17 cellular contexts compared by ENCODE assay signal in genomic region chr2:225124311-225124832, GRCh38.
"Had no signal": no experiment of that assay in that cellular context is flagged by ENCODE, and none has a peak within 500 bp of the region (broad histone marks: within the 10 kb centered on the region; RNA-seq: fewer than 3 reads in every experiment).

No MANE protein-coding gene starts in this region.

- ATAC-seq: activated T-helper 17 cell treated with anti-CD3 and anti-CD28 coated beads, Interleukin-2, amount 50 U/mL, for 72 hours; left cardiac atrium; lower lobe of right lung had no signal

- H3K27ac ChIP-seq: colonic mucosa, lower lobe of right lung, neural progenitor cell, parathyroid adenoma, stomach, thoracic aorta had no signal

- H3K9me3 ChIP-seq: colonic mucosa, lower lobe of right lung, stomach, thoracic aorta had no signal

- H3K36me3 ChIP-seq: colonic mucosa, lower lobe of right lung, neural progenitor cell, stomach, thoracic aorta had no signal

- H3K4me3 ChIP-seq: colonic mucosa, lower lobe of right lung, neural progenitor cell, stomach, thoracic aorta had no signal

- DNase-seq: activated B cell treated with CpG ODN at 0.5 μM for 24 hours; activated CD4-positive, alpha-beta T cell treated with anti-CD3 and anti-CD28 coated beads, Interleukin-2, amount 10 ng/mL, durations not matched to agents 24 days and 14 days; activated CD8-positive, alpha-beta memory T cell treated with anti-CD3 and anti-CD28 coated beads for 24 hours; activated naive CD4-positive, alpha-beta T cell treated with anti-CD3 and anti-CD28 coated beads, Interleukin-2, amount 10 ng/mL, durations not matched to agents 7 days and 5 days; caudate nucleus; colonic mucosa; effector CD4-positive, alpha-beta T cell; foreskin melanocyte; head of caudate nucleus; left cardiac atrium; lower lobe of right lung; midbrain; stomach had no signal

- H3K27me3 ChIP-seq: colonic mucosa, neural progenitor cell, stomach had no signal

- H3K4me1 ChIP-seq: colonic mucosa, lower lobe of right lung, neural progenitor cell, parathyroid adenoma, stomach had no signal
